1 cellular context compared by ENCODE assay signal in the genomic region with DNA sequence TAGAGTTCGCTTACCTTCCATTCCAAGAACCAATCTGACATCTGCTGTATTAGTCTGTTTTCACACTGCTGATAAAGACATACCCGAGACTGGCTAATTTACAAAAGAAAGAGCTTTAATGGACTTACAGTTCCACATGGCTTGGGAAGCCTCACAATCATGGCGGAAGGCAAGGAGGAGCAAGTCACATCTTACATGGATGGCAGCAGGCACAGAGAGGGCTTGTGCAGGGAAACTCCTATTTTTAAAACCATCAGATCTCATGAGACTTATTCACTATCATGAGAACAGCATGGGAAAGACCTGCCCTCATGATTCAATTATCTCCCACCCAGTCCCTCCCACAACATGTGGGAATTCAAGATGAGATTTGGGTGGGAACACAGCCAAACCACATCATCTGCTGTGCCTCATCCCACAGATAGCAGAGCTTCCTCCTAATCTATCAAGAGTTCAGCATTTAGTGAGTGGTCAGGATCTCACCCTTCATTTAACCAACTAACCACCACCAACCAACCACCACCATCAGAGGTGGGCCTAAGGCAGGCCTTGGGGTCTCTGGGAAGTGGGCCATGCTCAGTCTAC. TPM values are rescaled to one million over a fixed set of nuclear protein-coding genes. Genes with fewer than 3 reads are reported as not detected.
"Had no signal": no experiment of that assay in that cellular context is flagged by ENCODE, and none has a peak within 500 bp of the region (broad histone marks: within the 10 kb centered on the region; RNA-seq: fewer than 3 reads in every experiment).

No MANE protein-coding gene starts in this region.

RNA-seq across cellular contexts. Expression of a gene that starts 22.9 kb away (rescaled TPM):
- total RNA-seq: dermis blood vessel endothelial cell had no signal
